Comparison of ENCODE assay signal across 22 cellular contexts in genomic region chr14:73287071-73287470, GRCh38. TPM values are rescaled to one million over a fixed set of nuclear protein-coding genes. Genes with fewer than 3 reads are reported as not detected.
DNase-seq lines count a peak whose midpoint lies in the region; ATAC-seq and TF ChIP-seq lines count a peak whose summit lies in the region.
"Had no signal": no experiment of that assay in that cellular context is flagged by ENCODE, and none has a peak within 500 bp of the region (broad histone marks: within the 10 kb centered on the region; RNA-seq: fewer than 3 reads in every experiment).

No MANE protein-coding gene starts in this region.

- H3K36me3 Mint-ChIP-seq in GM23338 (ENCODE audit: low read depth) = peaks cover 29% of the 10 kb centered on the region
- H3K36me3 Mint-ChIP-seq in stimulated activated effector memory CD8-positive, alpha-beta T cell treated with anti-CD3 and anti-CD28 coated beads, Interleukin-12 subunit alpha, Interleukin-12 subunit beta, amount 100 ng/mL, for 72 hours = peaks cover 63% of the 10 kb centered on the region

- H3K4me1 Mint-ChIP-seq in GM23338 = peaks cover 45% of the 10 kb centered on the region
- peaks cover 20% of the 10 kb centered on the region for H3K4me1 Mint-ChIP-seq in stimulated activated effector memory CD8-positive, alpha-beta T cell treated with anti-CD3 and anti-CD28 coated beads, Interleukin-12 subunit alpha, Interleukin-12 subunit beta, amount 100 ng/mL, for 72 hours

- ATAC-seq in GM23338 (peak; percentile 56), right lobe of liver (no peak), heart right ventricle (no peak)
- no peak for ATAC-seq in stimulated activated effector memory CD8-positive, alpha-beta T cell treated with anti-CD3 and anti-CD28 coated beads, Interleukin-12 subunit alpha, Interleukin-12 subunit beta, amount 100 ng/mL, for 72 hours
- ATAC-seq: A549, SK-N-SH treated with all-trans-retinoic acid at 6 μM for 48 hours had no signal

- H3K27ac ChIP-seq in GM23338 (ENCODE audit: low read depth) = peak overlapping the region; percentile 84
- peak overlapping the region; percentile 54 for H3K27ac ChIP-seq in iPS-20b (ENCODE audit: low read length)
- H3K27ac ChIP-seq in right lobe of liver = no peak overlapping the region
- no peak overlapping the region for H3K27ac ChIP-seq in vagina
- H3K27ac ChIP-seq in coronary artery = no peak overlapping the region
- no peak overlapping the region for H3K27ac ChIP-seq in heart right ventricle
- H3K27ac ChIP-seq: A549, PC-9, RWPE1 had no signal

- intact Hi-C loops in right lobe of liver (cut with DNase I) (no loop called here), vagina (cut with DNase I) (loop anchor here (10.0 kb wide), 1 partner anchor 112 kb away; no protein-coding TSS in a partner anchor), heart right ventricle (cut with DNase I) (loop anchor here in 2 of 10 donors (10.0 kb wide), 2 partner anchors 112 to 348 kb away; no protein-coding TSS in a partner anchor)

- WGBS in right lobe of liver (ENCODE audit: insufficient coverage, low coverage, low lambda C conversion rate, missing lambda C conversion rate) = 97% methylated on average over 5 of the region's 5 CpGs
- 89 to 91% methylated on average over 5 of the region's 5 CpGs for WGBS in heart right ventricle, 2 donors

- no peaks in the 10 kb centered on the region for H3K36me3 ChIP-seq in GM23338 (ENCODE audit: insufficient read depth)
- peaks cover 22% of the 10 kb centered on the region for H3K36me3 ChIP-seq in iPS-20b (ENCODE audit: insufficient read depth, low read depth, low read length)
- H3K36me3 ChIP-seq in right lobe of liver = peaks cover 4 to 62% (median 31%) of the 10 kb centered on the region in 4 donors
- peaks cover 0 to 49% of the 10 kb centered on the region in 2 donors for H3K36me3 ChIP-seq in vagina
- peaks cover 0 to 96% (median 33%) of the 10 kb centered on the region in 9 donors for H3K36me3 ChIP-seq in heart right ventricle

- H2AFZ ChIP-seq in GM23338 = no peak overlapping the region
- H2AFZ ChIP-seq: PC-9 had no signal

- peak overlapping the region; percentile 28 for H3K4me3 Mint-ChIP-seq in GM23338
- H3K4me3 Mint-ChIP-seq in stimulated activated effector memory CD8-positive, alpha-beta T cell treated with anti-CD3 and anti-CD28 coated beads, Interleukin-12 subunit alpha, Interleukin-12 subunit beta, amount 100 ng/mL, for 72 hours = no peak overlapping the region
- H3K4me3 Mint-ChIP-seq: B cell had no signal

- peaks cover 60% of the 10 kb centered on the region for H3K4me1 ChIP-seq in GM23338 (ENCODE audit: insufficient read depth)
- peaks cover 59% of the 10 kb centered on the region for H3K4me1 ChIP-seq in iPS-20b (ENCODE audit: insufficient read depth, low read length)
- peaks cover 0 to 2% (median 0%) of the 10 kb centered on the region in 4 donors for H3K4me1 ChIP-seq in right lobe of liver
- H3K4me1 ChIP-seq in vagina = no peaks in the 10 kb centered on the region
- H3K4me1 ChIP-seq in heart right ventricle = no peaks in the 10 kb centered on the region

- H3K9me2 ChIP-seq in GM23338 (ENCODE audit: insufficient read depth) = no peaks in the 10 kb centered on the region

- H4K20me1 ChIP-seq in GM23338 (replicated peaks; ENCODE audit: insufficient read depth) = no peaks in the 10 kb centered on the region

- in situ Hi-C loops in SK-MEL-5 (cut with HindIII; ENCODE audit: low pct_unique_long_range_greater_than_20kb, low sequenced_read_pairs) = no loop called here

- H3F3A ChIP-seq in GM23338 (replicated peaks; ENCODE audit: low read depth) = no peaks in the 10 kb centered on the region

- peak overlapping the region; percentile 23 for H3K27ac Mint-ChIP-seq in GM23338
- peak overlapping the region; percentile 50 for H3K27ac Mint-ChIP-seq in stimulated activated effector memory CD8-positive, alpha-beta T cell treated with anti-CD3 and anti-CD28 coated beads, Interleukin-12 subunit alpha, Interleukin-12 subunit beta, amount 100 ng/mL, for 72 hours
- H3K27ac Mint-ChIP-seq: B cell had no signal

- H3K9ac ChIP-seq in iPS-20b (ENCODE audit: low read depth, low read length) = peak overlapping the region; percentile 63; the same call in 1 of the 2 replicates

- H3K4me3 ChIP-seq in GM23338 (peak overlapping the region; percentile 38), iPS-20b (ENCODE audit: low read length) (peak overlapping the region; percentile 61), right lobe of liver (no peak overlapping the region), vagina (no peak overlapping the region), coronary artery (no peak overlapping the region), heart right ventricle (no peak overlapping the region)
- H3K4me3 ChIP-seq: A549, PC-9 had no signal

- H3K27me3 Mint-ChIP-seq in GM23338 (ENCODE audit: insufficient read depth, low read depth, poor library complexity) = no peaks in the 10 kb centered on the region
- H3K27me3 Mint-ChIP-seq: B cell had no signal

- H3K27me3 ChIP-seq in GM23338 (ENCODE audit: insufficient read depth) = no peaks in the 10 kb centered on the region
- no peaks in the 10 kb centered on the region for H3K27me3 ChIP-seq in iPS-20b (ENCODE audit: insufficient read depth, low read length)
- no peaks in the 10 kb centered on the region for H3K27me3 ChIP-seq in right lobe of liver
- H3K27me3 ChIP-seq in vagina = no peaks in the 10 kb centered on the region
- no peaks in the 10 kb centered on the region for H3K27me3 ChIP-seq in heart right ventricle

- no peaks in the 10 kb centered on the region for H3K79me2 ChIP-seq in GM23338 (replicated peaks; ENCODE audit: insufficient read depth)

- TF ChIP-seq POLR2A in right lobe of liver (IDR thresholded peaks at IDR 0.05) (no peak), vagina (IDR thresholded peaks at IDR 0.05) (no peak)

- H3K9me3 ChIP-seq in iPS-20b (ENCODE audit: insufficient read depth, low read depth, low read length) (no peaks in the 10 kb centered on the region), right lobe of liver (no peaks in the 10 kb centered on the region), vagina (no peaks in the 10 kb centered on the region), heart right ventricle (no peaks in the 10 kb centered on the region)
- H3K9me3 ChIP-seq: A549 had no signal

- TF ChIP-seq CTCF in GM23338 (conservative IDR thresholded peaks at IDR 0.05; ENCODE audit: low read depth in 2 of 2) (no peak), right lobe of liver (IDR thresholded peaks at IDR 0.05) (no peak), vagina (IDR thresholded peaks at IDR 0.05) (no peak), coronary artery (IDR thresholded peaks at IDR 0.05) (no peak), heart right ventricle (IDR thresholded peaks at IDR 0.05) (no peak)

- H3K9me3 Mint-ChIP-seq in GM23338 = no peaks in the 10 kb centered on the region
- H3K9me3 Mint-ChIP-seq in stimulated activated effector memory CD8-positive, alpha-beta T cell treated with anti-CD3 and anti-CD28 coated beads, Interleukin-12 subunit alpha, Interleukin-12 subunit beta, amount 100 ng/mL, for 72 hours = no peaks in the 10 kb centered on the region

- DNase-seq in GM23338 (ENCODE audit: low spot score) (peak; percentile 57), SK-MEL-5 (ENCODE audit: low read depth, low spot score) (peak; percentile 12), right lobe of liver (no peak), vagina (ENCODE audit: extremely low spot score in 2 of 2) (no peak), coronary artery (ENCODE audit: low spot score) (no peak), heart right ventricle (no peak)
- no peak for DNase-seq in stimulated activated effector memory CD8-positive, alpha-beta T cell treated with anti-CD3 and anti-CD28 coated beads, Interleukin-12 subunit alpha, Interleukin-12 subunit beta, amount 100 ng/mL, for 72 hours (ENCODE audit: low spot score in 2 of 2)
- DNase-seq: EL, GOT3, KBM-7, NCI-H1092, NCI-H1436, NCI-H1930, NCI-H510A, NCI-H748 treated with DMSO at 0.1 percent for 48 hours, PC-9, SHP77 treated with DMSO at 0.1 percent for 48 hours had no signal

- H3K4me2 ChIP-seq in GM23338 = peak overlapping the region; percentile 67
- H3K4me2 ChIP-seq: A549, PC-9 had no signal

TF ChIP-seq in GM23338, 12 proteins besides CTCF, POLR2A, EP300 and RAD21 (continues in another document):
- no peak for TF ChIP-seq POLR2AphosphoS5 (IDR thresholded peaks at IDR 0.05; ENCODE audit: low read depth)
- no peak for TF ChIP-seq CREB1 (CRISPR knock-in tag; IDR thresholded peaks at IDR 0.05; ENCODE audit: low read depth)
- no peak for TF ChIP-seq JUNB (IDR thresholded peaks at IDR 0.05; ENCODE audit: unreplicated experiment)
- TF ChIP-seq EZH2 (IDR thresholded peaks at IDR 0.05; ENCODE audit: low read depth, unreplicated experiment) = no peak
- no peak for TF ChIP-seq NANOG (IDR thresholded peaks at IDR 0.05; ENCODE audit: borderline replicate concordance)

RNA-seq across cellular contexts. Expression of gene PAPLN, which starts 49.8 kb away (rescaled TPM):
- 11.3 and 13.2 TPM in 2 replicates for total RNA-seq in GM23338 (2014; rRNA removed; shearing (Covaris generic))
- polyA plus RNA-seq in GM23338 (2016; fragmentation: Nextera tagmentation; extraction: Ambion mirVana) (2.4 and 2.8 TPM in 2 replicates), heart right ventricle (1 to 10 TPM in 1 of 2 donors, under 1 TPM in 1; 0.64 to 4.1 TPM)
- total RNA-seq in SK-MEL-5 (2014; rRNA removed; shearing (Covaris generic)) = not detected in 2 replicates
- not detected in 2 replicates for polyA plus RNA-seq in SK-MEL-5 (2015; cell fraction: cytosol; rRNA removed)
- 0.06 and 0.08 TPM in 2 replicates for polyA plus RNA-seq in SK-MEL-5 (2015; cell fraction: nucleus; rRNA removed)
- total RNA-seq in right lobe of liver (1 to 10 TPM in 4 of 6 experiments, under 1 TPM in 2; 0.86 to 3.2 (median 1.2) TPM), vagina (16.2 TPM), heart right ventricle (1 to 10 TPM in 7 of 10 donors, under 1 TPM in 3; 0.67 to 3.8 (median 1.8) TPM)
- total RNA-seq: PC-9 had no signal

Comparison
In these comparisons a context has a peak if more than half of its experiments do, and no peak if none do; other contexts are left out.
1. DNase-seq: peak in GM23338 (single experiment) and SK-MEL-5 (single experiment); none in stimulated activated effector memory CD8-positive, alpha-beta T cell treated with anti-CD3 and anti-CD28 coated beads, Interleukin-12 subunit alpha, Interleukin-12 subunit beta, amount 100 ng/mL, for 72 hours (0 of 2), right lobe of liver (0 of 3), vagina (0 of 2), coronary artery (single experiment) and heart right ventricle (0 of 2).
2. H3K27ac ChIP-seq: peak in GM23338 (single experiment) and iPS-20b (single experiment); none in right lobe of liver (0 of 3), vagina (single experiment), coronary artery (0 of 2) and heart right ventricle (0 of 10).
3. H3K4me3 ChIP-seq: peak in GM23338 (single experiment) and iPS-20b (single experiment); none in right lobe of liver (0 of 3), vagina (0 of 2), coronary artery (single experiment) and heart right ventricle (0 of 10).